Comparison of ENCODE assay signal across 1 cellular context in the genomic region with DNA sequence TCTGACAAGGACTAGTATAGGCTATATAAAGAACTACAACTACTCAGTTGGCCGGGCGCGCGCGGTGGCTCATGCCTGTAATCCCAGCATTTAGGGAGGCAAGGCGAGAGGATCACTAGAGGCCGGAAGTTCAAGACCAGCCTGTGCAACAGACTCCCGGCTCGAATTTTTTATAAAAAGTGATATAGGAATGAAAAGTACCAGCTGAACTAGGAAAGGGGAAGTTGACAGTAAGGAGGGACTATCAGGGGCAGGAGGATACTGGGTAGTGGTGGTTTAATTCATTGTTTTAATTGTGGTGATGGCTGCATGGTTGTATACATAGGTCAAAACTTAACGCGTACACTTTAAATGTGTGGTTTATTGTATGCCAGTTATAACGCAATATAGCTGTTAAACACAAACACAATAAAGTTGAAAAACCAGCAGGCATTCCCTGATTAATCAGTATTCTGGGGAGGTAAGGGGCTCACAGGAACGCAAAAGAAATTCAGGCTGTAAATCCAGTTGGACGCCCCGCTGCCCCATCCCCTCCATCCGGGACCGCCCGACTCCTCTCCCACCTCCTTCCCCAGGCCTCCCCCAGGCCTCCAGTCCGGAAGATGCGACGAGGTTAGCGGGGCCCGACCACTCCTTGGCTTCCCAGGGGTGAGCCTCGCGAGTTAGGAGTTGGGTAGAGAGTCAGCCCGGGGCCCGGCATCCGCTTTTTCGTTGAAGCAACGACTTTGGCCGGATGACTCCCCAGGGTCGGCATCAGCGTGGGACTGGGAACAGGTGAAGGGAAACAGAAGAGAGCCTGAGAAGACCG.
A peak's percentile ranks its signal among the peaks of the same experiment; 100 is the strongest.
TF ChIP-seq lines count a peak whose summit lies in the region.

No MANE protein-coding gene starts in this region.

TF ChIP-seq in HepG2, 621 proteins besides CTCF, POLR2A, EP300 and RAD21 (continued from another document and continues in another):
- TF ChIP-seq HBP1 (CRISPR knock-in tag; IDR thresholded peaks at IDR 0.05; ENCODE audit: low read depth) (peak; percentile 28; the same call in 1 of the 2 replicates), AKNA (CRISPR knock-in tag; IDR thresholded peaks at IDR 0.05; ENCODE audit: borderline replicate concordance) (no peak), ZNF468 (CRISPR knock-in tag; IDR thresholded peaks at IDR 0.05) (0 out of 2 replicates have a peak, but pooled peaks have one; percentile 61), TCF12 (IDR thresholded peaks at IDR 0.05) (no peak), TCF12 (CRISPR knock-in tag; IDR thresholded peaks at IDR 0.05) (no peak), ZKSCAN1 (IDR thresholded peaks at IDR 0.05; ENCODE audit: low read length) (no peak), NFYC (CRISPR knock-in tag; IDR thresholded peaks at IDR 0.05) (no peak), HOXA5 (CRISPR knock-in tag; IDR thresholded peaks at IDR 0.05) (no peak), ZNF549 (CRISPR knock-in tag; IDR thresholded peaks at IDR 0.05) (no peak), ESRRA (CRISPR knock-in tag; IDR thresholded peaks at IDR 0.05; ENCODE audit: low read depth) (peak; percentile 14; the same call in 1 of the 2 replicates), ZNF510 (CRISPR knock-in tag; IDR thresholded peaks at IDR 0.05; ENCODE audit: low read depth) (no peak), MTF2 (CRISPR knock-in tag; IDR thresholded peaks at IDR 0.05; ENCODE audit: borderline replicate concordance) (no peak), ZSCAN20 (CRISPR knock-in tag; IDR thresholded peaks at IDR 0.05; ENCODE audit: borderline replicate concordance) (no peak), ZBTB38 (CRISPR knock-in tag; IDR thresholded peaks at IDR 0.05) (no peak), ZSCAN29 (CRISPR knock-in tag; conservative IDR thresholded peaks at IDR 0.05) (no peak), RELA (CRISPR knock-in tag; IDR thresholded peaks at IDR 0.05) (no peak; the same call in 1 of the 2 replicates), MXD4 (CRISPR knock-in tag; IDR thresholded peaks at IDR 0.05) (no peak), HNF4A (CRISPR knock-in tag; IDR thresholded peaks at IDR 0.05) (no peak), ONECUT2 (CRISPR knock-in tag; IDR thresholded peaks at IDR 0.05) (0 out of 2 replicates have a peak, but pooled peaks have one; percentile 17), MAF1 (CRISPR knock-in tag; IDR thresholded peaks at IDR 0.05; ENCODE audit: borderline replicate concordance) (no peak), YEATS2 (CRISPR knock-in tag; IDR thresholded peaks at IDR 0.05; ENCODE audit: borderline replicate concordance) (no peak), ZFP37 (CRISPR knock-in tag; IDR thresholded peaks at IDR 0.05; ENCODE audit: borderline replicate concordance) (no peak), CCAR2 (optimal IDR thresholded peaks at IDR 0.05; ENCODE audit: low read depth, low read length) (no peak), DZIP1 (CRISPR knock-in tag; IDR thresholded peaks at IDR 0.05) (no peak), HIVEP1 (CRISPR knock-in tag; IDR thresholded peaks at IDR 0.05) (no peak), SAFB2 (CRISPR knock-in tag; IDR thresholded peaks at IDR 0.05; ENCODE audit: borderline replicate concordance, low read depth) (no peak), U2AF1 (optimal IDR thresholded peaks at IDR 0.05; ENCODE audit: low read depth, low read length) (no peak), SIX4 (CRISPR knock-in tag; IDR thresholded peaks at IDR 0.05) (no peak), ZBTB39 (CRISPR knock-in tag; IDR thresholded peaks at IDR 0.05) (no peak), ZNF747 (CRISPR knock-in tag; IDR thresholded peaks at IDR 0.05; ENCODE audit: borderline replicate concordance) (no peak), TAF15 (IDR thresholded peaks at IDR 0.05; ENCODE audit: low read depth, low read length, poor library complexity, severe bottlenecking) (peak; percentile 80), CEBPB (IDR thresholded peaks at IDR 0.05; ENCODE audit: borderline replicate concordance, low read depth, low read length) (no peak), SMAD3 (CRISPR knock-in tag; IDR thresholded peaks at IDR 0.05) (no peak; the same call in 1 of the 2 replicates), ZBTB8A (CRISPR knock-in tag; IDR thresholded peaks at IDR 0.05; ENCODE audit: borderline replicate concordance, low read depth) (no peak), ZNF674 (CRISPR knock-in tag; IDR thresholded peaks at IDR 0.05; ENCODE audit: low read depth) (no peak)
- TF ChIP-seq, protein P1, sequence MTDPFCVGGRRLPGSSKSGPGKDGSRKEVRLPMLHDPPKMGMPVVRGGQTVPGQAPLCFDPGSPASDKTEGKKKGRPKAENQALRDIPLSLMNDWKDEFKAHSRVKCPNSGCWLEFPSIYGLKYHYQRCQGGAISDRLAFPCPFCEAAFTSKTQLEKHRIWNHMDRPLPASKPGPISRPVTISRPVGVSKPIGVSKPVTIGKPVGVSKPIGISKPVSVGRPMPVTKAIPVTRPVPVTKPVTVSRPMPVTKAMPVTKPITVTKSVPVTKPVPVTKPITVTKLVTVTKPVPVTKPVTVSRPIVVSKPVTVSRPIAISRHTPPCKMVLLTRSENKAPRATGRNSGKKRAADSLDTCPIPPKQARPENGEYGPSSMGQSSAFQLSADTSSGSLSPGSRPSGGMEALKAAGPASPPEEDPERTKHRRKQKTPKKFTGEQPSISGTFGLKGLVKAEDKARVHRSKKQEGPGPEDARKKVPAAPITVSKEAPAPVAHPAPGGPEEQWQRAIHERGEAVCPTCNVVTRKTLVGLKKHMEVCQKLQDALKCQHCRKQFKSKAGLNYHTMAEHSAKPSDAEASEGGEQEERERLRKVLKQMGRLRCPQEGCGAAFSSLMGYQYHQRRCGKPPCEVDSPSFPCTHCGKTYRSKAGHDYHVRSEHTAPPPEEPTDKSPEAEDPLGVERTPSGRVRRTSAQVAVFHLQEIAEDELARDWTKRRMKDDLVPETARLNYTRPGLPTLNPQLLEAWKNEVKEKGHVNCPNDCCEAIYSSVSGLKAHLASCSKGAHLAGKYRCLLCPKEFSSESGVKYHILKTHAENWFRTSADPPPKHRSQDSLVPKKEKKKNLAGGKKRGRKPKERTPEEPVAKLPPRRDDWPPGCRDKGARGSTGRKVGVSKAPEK (CRISPR knock-in tag; IDR thresholded peaks at IDR 0.05; ENCODE audit: borderline replicate concordance): no peak
- TF ChIP-seq, protein P2, sequence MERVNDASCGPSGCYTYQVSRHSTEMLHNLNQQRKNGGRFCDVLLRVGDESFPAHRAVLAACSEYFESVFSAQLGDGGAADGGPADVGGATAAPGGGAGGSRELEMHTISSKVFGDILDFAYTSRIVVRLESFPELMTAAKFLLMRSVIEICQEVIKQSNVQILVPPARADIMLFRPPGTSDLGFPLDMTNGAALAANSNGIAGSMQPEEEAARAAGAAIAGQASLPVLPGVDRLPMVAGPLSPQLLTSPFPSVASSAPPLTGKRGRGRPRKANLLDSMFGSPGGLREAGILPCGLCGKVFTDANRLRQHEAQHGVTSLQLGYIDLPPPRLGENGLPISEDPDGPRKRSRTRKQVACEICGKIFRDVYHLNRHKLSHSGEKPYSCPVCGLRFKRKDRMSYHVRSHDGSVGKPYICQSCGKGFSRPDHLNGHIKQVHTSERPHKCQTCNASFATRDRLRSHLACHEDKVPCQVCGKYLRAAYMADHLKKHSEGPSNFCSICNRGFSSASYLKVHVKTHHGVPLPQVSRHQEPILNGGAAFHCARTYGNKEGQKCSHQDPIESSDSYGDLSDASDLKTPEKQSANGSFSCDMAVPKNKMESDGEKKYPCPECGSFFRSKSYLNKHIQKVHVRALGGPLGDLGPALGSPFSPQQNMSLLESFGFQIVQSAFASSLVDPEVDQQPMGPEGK (CRISPR knock-in tag; IDR thresholded peaks at IDR 0.05): peak; percentile 67
- TF ChIP-seq, protein P3, sequence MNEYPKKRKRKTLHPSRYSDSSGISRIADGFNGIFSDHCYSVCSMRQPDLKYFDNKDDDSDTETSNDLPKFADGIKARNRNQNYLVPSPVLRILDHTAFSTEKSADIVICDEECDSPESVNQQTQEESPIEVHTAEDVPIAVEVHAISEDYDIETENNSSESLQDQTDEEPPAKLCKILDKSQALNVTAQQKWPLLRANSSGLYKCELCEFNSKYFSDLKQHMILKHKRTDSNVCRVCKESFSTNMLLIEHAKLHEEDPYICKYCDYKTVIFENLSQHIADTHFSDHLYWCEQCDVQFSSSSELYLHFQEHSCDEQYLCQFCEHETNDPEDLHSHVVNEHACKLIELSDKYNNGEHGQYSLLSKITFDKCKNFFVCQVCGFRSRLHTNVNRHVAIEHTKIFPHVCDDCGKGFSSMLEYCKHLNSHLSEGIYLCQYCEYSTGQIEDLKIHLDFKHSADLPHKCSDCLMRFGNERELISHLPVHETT (CRISPR knock-in tag; conservative IDR thresholded peaks at IDR 0.05): no peak
